In genomic region chr17:27756467-27757371, GRCh38 we compare ENCODE assay signal across 1 cellular context.
TF ChIP-seq lines count a peak whose summit lies in the region.

No MANE protein-coding gene starts in this region.

TF ChIP-seq in WTC11, 78 proteins besides CTCF, POLR2A, EP300 and RAD21 (continued from another document):
- no peak for TF ChIP-seq STAT6 (CRISPR knock-in tag; conservative IDR thresholded peaks at IDR 0.05; ENCODE audit: low read depth)
- no peak for TF ChIP-seq SOX15 (CRISPR knock-in tag; IDR thresholded peaks at IDR 0.05)
- TF ChIP-seq OVOL2 (CRISPR knock-in tag; IDR thresholded peaks at IDR 0.05; ENCODE audit: borderline replicate concordance) = no peak
- TF ChIP-seq GTF2I (CRISPR knock-in tag; conservative IDR thresholded peaks at IDR 0.05) = no peak
